In the genomic region with DNA sequence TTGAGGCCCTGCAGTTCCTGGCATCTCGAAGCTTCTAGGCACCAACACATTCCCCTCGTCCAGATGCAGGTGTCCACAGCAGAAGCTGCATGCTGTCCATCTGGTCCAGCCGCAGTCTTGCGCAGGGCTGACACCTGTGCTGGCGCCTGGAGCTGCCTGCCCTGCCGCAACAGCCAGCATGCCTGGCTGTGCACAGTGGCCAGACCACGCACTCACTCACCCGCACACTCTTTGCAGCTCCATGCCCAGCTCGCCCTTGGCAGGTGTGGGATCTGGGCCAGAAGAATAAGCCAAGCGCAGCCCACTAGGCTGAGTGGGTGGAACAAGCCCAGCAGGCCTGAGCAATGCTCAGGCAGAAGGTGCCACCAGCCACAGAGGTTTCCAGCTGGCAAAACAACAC, we compare ENCODE assay signal across 24 cellular contexts.
DNase-seq lines count a peak whose midpoint lies in the region; ATAC-seq, FAIRE-seq and TF ChIP-seq lines count a peak whose summit lies in the region.
"Had no signal": no experiment of that assay in that cellular context is flagged by ENCODE, and none has a peak within 500 bp of the region (broad histone marks: within the 10 kb centered on the region; RNA-seq: fewer than 3 reads in every experiment).

No MANE protein-coding gene starts in this region.

- H3K18ac ChIP-seq in neuronal stem cell (ENCODE audit: low read length), result peak overlapping the region; percentile 63

- POLR2A ChIA-PET in HEK293 (lab: Yijun Ruan, JAX), result no interaction called here

- DNase-seq in DMS79 (lab: John Stamatoyannopoulos, UW) (peak; percentile 14), neuronal stem cell (ENCODE audit: low spot score) (no peak), urothelium cell line (ENCODE audit: low spot score) (no peak), NCI-H446 (lab: John Stamatoyannopoulos, UW) (no peak), mesenteric fat pad (ENCODE audit: low spot score) (no peak)
- DNase-seq: 8988T; ACHN; AML-193; BE2C; Calu3; CD4-positive, alpha-beta T cell; CD8-positive, alpha-beta memory T cell; COR-L47; DMS53; EL; GDM1; H9 had no signal

- no peak overlapping the region for H4K91ac ChIP-seq in neuronal stem cell (ENCODE audit: low read depth, low read length, poor library complexity)

- H3K4me2 ChIP-seq in neuronal stem cell (ENCODE audit: insufficient read depth, low read length, poor library complexity, severe bottlenecking), result no peak overlapping the region
- H3K4me2 ChIP-seq: A549; BLaER1 treated with 17β-estradiol and CSF1 and Interleukin-3, amounts not matched to agents 10 nM and 100 nM; GM23338 had no signal

- peak; percentile 27 for FAIRE-seq in urothelium cell line (lab: Jason Lieb, UNC)
- FAIRE-seq: A549, GM12878, GM19239 had no signal

- peak overlapping the region; percentile 82 for H3K23ac ChIP-seq in neuronal stem cell (ENCODE audit: low read depth, low read length, poor library complexity)

- no peak overlapping the region for H2BK12ac ChIP-seq in neuronal stem cell (ENCODE audit: low read length)

- ATAC-seq in HG03457 (IDR thresholded peaks at IDR 0.05; ENCODE audit: unreplicated experiment), result no peak
- ATAC-seq: A549, GM12878, GM23338 had no signal

- H3K36me3 ChIP-seq in HEK293 (ENCODE audit: control insufficient read depth in 2 of 2, insufficient read depth in 1 of 2, low read length in 2 of 2) (no peaks in the 10 kb centered on the region), neuronal stem cell (replicated peaks in 1 of 2; ENCODE audit: control insufficient read depth in 2 of 2, insufficient read depth in 2 of 2, low read length in 2 of 2) (no peaks in the 10 kb centered on the region)
- H3K36me3 ChIP-seq: BE2C; BLaER1 treated with 17β-estradiol and CSF1 and Interleukin-3, amounts not matched to agents 10 nM and 100 nM had no signal

- H2BK120ac ChIP-seq in neuronal stem cell (ENCODE audit: low read depth, low read length), result no peak overlapping the region

- H4K8ac ChIP-seq in neuronal stem cell (ENCODE audit: low read depth, low read length), result no peak overlapping the region

- H3K27me3 ChIP-seq in neuronal stem cell (ENCODE audit: control insufficient read depth in 3 of 3, insufficient read depth in 3 of 3, low read depth in 1 of 3, low read length in 3 of 3), result no peaks in the 10 kb centered on the region
- H3K27me3 ChIP-seq: BE2C; BLaER1 treated with 17β-estradiol and CSF1 and Interleukin-3, amounts not matched to agents 10 nM and 100 nM had no signal

- H3K27ac ChIP-seq in HEK293 (ENCODE audit: extremely low read depth, low read depth, low read length) (no peak overlapping the region), neuronal stem cell (replicated peaks; ENCODE audit: low read length) (no peak overlapping the region)
- H3K27ac ChIP-seq: A549; BLaER1 treated with 17β-estradiol and CSF1 and Interleukin-3, amounts not matched to agents 10 nM and 100 nM had no signal

- CTCF ChIA-PET in HEK293 (lab: Yijun Ruan, JAX), result no interaction called here

- peak overlapping the region; percentile 63 for H3K14ac ChIP-seq in neuronal stem cell (ENCODE audit: low read length)

- H3K4ac ChIP-seq in neuronal stem cell (ENCODE audit: low read length), result no peak overlapping the region

- no peak overlapping the region for H3K9ac ChIP-seq in neuronal stem cell (ENCODE audit: low read depth, low read length, poor library complexity)
- H3K9ac ChIP-seq: BLaER1 treated with 17β-estradiol and CSF1 and Interleukin-3, amounts not matched to agents 10 nM and 100 nM had no signal

- H3K4me1 ChIP-seq in HEK293 (ENCODE audit: control insufficient read depth, insufficient read depth, low read length) (no peaks in the 10 kb centered on the region), neuronal stem cell (ENCODE audit: control insufficient read depth in 2 of 2, insufficient read depth in 1 of 2, low read depth in 1 of 2, low read length in 2 of 2) (peaks cover 0 to 1% of the 10 kb centered on the region in 2 donors)
- H3K4me1 ChIP-seq: A549; BLaER1 treated with 17β-estradiol and CSF1 and Interleukin-3, amounts not matched to agents 10 nM and 100 nM had no signal

- no peak overlapping the region for H2AFZ ChIP-seq in neuronal stem cell (ENCODE audit: low read length)
- H2AFZ ChIP-seq: GM23338 had no signal

- H2AK5ac ChIP-seq in neuronal stem cell (ENCODE audit: low read depth, low read length), result peak overlapping the region; percentile 41

- H3K4me3 ChIP-seq in HEK293 (ENCODE audit: low read depth, low read length) (no peak overlapping the region), neuronal stem cell (ENCODE audit: low read length in 2 of 2) (no peak overlapping the region)
- H3K4me3 ChIP-seq: A549; BLaER1 treated with 17β-estradiol and CSF1 and Interleukin-3, amounts not matched to agents 10 nM and 100 nM; GM12878; GM23338 had no signal

- peak overlapping the region; percentile 43 for H2BK15ac ChIP-seq in neuronal stem cell (ENCODE audit: low read length)

- H2BK5ac ChIP-seq in neuronal stem cell (ENCODE audit: low read length), result no peak overlapping the region

- no CpG with 5 or more reads among the region's 10 CpGs for WGBS in neuronal stem cell (ENCODE audit: extremely low coverage in 2 of 2, insufficient read length in 2 of 2, insufficient replicate concordance in 1 of 2), 2 donors

- no peak for TF ChIP-seq CTCF in HEK293 (tag by site-specific recombination; IDR thresholded peaks at IDR 0.05)

- H3K9me3 ChIP-seq in HEK293 (ENCODE audit: control insufficient read depth, insufficient read depth, low read depth, low read length), result no peaks in the 10 kb centered on the region
- H3K9me3 ChIP-seq in neuronal stem cell (replicated peaks in 1 of 2; ENCODE audit: control insufficient read depth in 2 of 2, insufficient read depth in 1 of 2, low read depth in 1 of 2, low read length in 2 of 2), result no peaks in the 10 kb centered on the region
- H3K9me3 ChIP-seq: A549; BE2C; BLaER1 treated with 17β-estradiol and CSF1 and Interleukin-3, amounts not matched to agents 10 nM and 100 nM had no signal

- no peaks in the 10 kb centered on the region for H3K79me1 ChIP-seq in neuronal stem cell (ENCODE audit: low read depth, low read length)

TF ChIP-seq in HEK293, 187 proteins besides CTCF, POLR2A, EP300 and RAD21:
- TF ChIP-seq ZFHX2 (tag by site-specific recombination; conservative IDR thresholded peaks at IDR 0.05), result 0 out of 2 replicates have a peak, but pooled peaks have one; percentile 30
- TF ChIP-seq, protein P1, sequence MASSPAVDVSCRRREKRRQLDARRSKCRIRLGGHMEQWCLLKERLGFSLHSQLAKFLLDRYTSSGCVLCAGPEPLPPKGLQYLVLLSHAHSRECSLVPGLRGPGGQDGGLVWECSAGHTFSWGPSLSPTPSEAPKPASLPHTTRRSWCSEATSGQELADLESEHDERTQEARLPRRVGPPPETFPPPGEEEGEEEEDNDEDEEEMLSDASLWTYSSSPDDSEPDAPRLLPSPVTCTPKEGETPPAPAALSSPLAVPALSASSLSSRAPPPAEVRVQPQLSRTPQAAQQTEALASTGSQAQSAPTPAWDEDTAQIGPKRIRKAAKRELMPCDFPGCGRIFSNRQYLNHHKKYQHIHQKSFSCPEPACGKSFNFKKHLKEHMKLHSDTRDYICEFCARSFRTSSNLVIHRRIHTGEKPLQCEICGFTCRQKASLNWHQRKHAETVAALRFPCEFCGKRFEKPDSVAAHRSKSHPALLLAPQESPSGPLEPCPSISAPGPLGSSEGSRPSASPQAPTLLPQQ (tag by site-specific recombination; IDR thresholded peaks at IDR 0.05), result no peak
TF ChIP-seq in HEK293: peak in this region for 1.
